In genomic region chr6:149955975-149956317, GRCh38 we compare ENCODE assay signal across 6 cellular contexts. TPM values are rescaled to one million over a fixed set of nuclear protein-coding genes. Genes with fewer than 3 reads are reported as not detected.
"Had no signal": no experiment of that assay in that cellular context is flagged by ENCODE, and none has a peak within 500 bp of the region (broad histone marks: within the 10 kb centered on the region; RNA-seq: fewer than 3 reads in every experiment).

No MANE protein-coding gene starts in this region.

RNA-seq across cellular contexts. Expression of gene ULBP1, which starts 7.8 kb away (rescaled TPM):
- total RNA-seq: HT1080 had no signal
- polyA plus RNA-seq: IgD-negative memory B cell had no signal

RNA-seq across cellular contexts. Expression of gene ULBP2, which starts 14.1 kb away (rescaled TPM):
- total RNA-seq: GM23338, H7, HepG2 had no signal
- polyA plus RNA-seq: GM23338, HepG2 had no signal

RNA-seq across cellular contexts. Expression of gene RAET1G, which starts 33.0 kb away (rescaled TPM):
- total RNA-seq: GM23338, H4, H7, HepG2 had no signal
- polyA plus RNA-seq: GM23338, HepG2, IgD-negative memory B cell had no signal

RNA-seq across cellular contexts. Expression of gene RAET1E, which starts 58.0 kb away (rescaled TPM):
- total RNA-seq: GM23338, H4, H7, HepG2 had no signal
- polyA plus RNA-seq: GM23338, HepG2, IgD-negative memory B cell had no signal
